Comparison of ENCODE assay signal across 25 cellular contexts in genomic region chr3:122635789-122636188, GRCh38. TPM values are rescaled to one million over a fixed set of nuclear protein-coding genes. Genes with fewer than 3 reads are reported as not detected.
A peak's percentile ranks its signal among the peaks of the same experiment; 100 is the strongest.
DNase-seq lines count a peak whose midpoint lies in the region; ATAC-seq lines count a peak whose summit lies in the region.
"Had no signal": no experiment of that assay in that cellular context is flagged by ENCODE, and none has a peak within 500 bp of the region (broad histone marks: within the 10 kb centered on the region; RNA-seq: fewer than 3 reads in every experiment).

No MANE protein-coding gene starts in this region.

- H2BK120ac ChIP-seq in trophoblast cell (ENCODE audit: insufficient read depth, low read length, poor library complexity), result no peak overlapping the region

- H3K14ac ChIP-seq in trophoblast cell (ENCODE audit: low read length), result no peak overlapping the region

- H3K4me3 ChIP-seq in GM23248 (no peak overlapping the region), trophoblast cell (ENCODE audit: low read depth, low read length) (no peak overlapping the region)
- H3K4me3 ChIP-seq: lung, sigmoid colon, tibial nerve had no signal

- no peak overlapping the region for H3K23ac ChIP-seq in trophoblast cell (ENCODE audit: low read length)

- H3K79me1 ChIP-seq in trophoblast cell (ENCODE audit: low read length), result no peaks in the 10 kb centered on the region

- no peak overlapping the region for H4K91ac ChIP-seq in trophoblast cell (ENCODE audit: low read depth, low read length)

- in situ Hi-C loops in GM23248 (cut with MboI), result no loop called here

- no peaks in the 10 kb centered on the region for H3K79me2 ChIP-seq in GM23248 (ENCODE audit: insufficient read depth)
- no peaks in the 10 kb centered on the region for H3K79me2 ChIP-seq in trophoblast cell (ENCODE audit: control insufficient read depth, insufficient read depth, low read length, poor library complexity)
- H3K79me2 ChIP-seq: parathyroid adenoma had no signal

- H3K4me2 ChIP-seq in GM23248 (ENCODE audit: unreplicated experiment) (no peak overlapping the region), trophoblast cell (ENCODE audit: low read length) (no peak overlapping the region)

- no peaks in the 10 kb centered on the region for H3F3A ChIP-seq in GM23248 (ENCODE audit: insufficient read depth)

- peaks cover 4% of the 10 kb centered on the region; the same call in 1 of the 2 replicates for H3K4me1 ChIP-seq in GM23248 (ENCODE audit: insufficient read depth)
- peaks cover 0 to 4% of the 10 kb centered on the region in 2 experiments for H3K4me1 ChIP-seq in trophoblast cell (ENCODE audit: control insufficient read depth in 1 of 2, insufficient read depth in 2 of 2, low read length in 2 of 2)
- H3K4me1 ChIP-seq: parathyroid adenoma, sigmoid colon, tibial nerve had no signal

- DNase-seq in GM23248 (peak; percentile 39), RPMI7951 (ENCODE audit: low read depth) (peak; percentile 51), epithelial cell of prostate (ENCODE audit: low read depth, low spot score) (no peak), trophoblast cell (peak; percentile 61 to 93), NCI-H1436 (lab: John Stamatoyannopoulos, UW) (no peak), NCI-H1436 treated with DMSO at 0.1 percent for 48 hours (lab: John Stamatoyannopoulos, UW) (no peak)
- DNase-seq in activated CD4-positive, alpha-beta T cell treated with anti-CD3 and anti-CD28 coated beads for 48 hours, result no peak
- DNase-seq: activated CD4-positive, alpha-beta memory T cell treated with anti-CD3 and anti-CD28 coated beads for 36 hours; activated naive CD4-positive, alpha-beta T cell treated with Interleukin-2 at 50 U/mL for 16 hours; activated T-cell treated with anti-CD3 and anti-CD28 coated beads, Interleukin-2, amount 50 U/mL, for 1 hour; effector memory CD8-positive, alpha-beta T cell; islet precursor cell; naive thymus-derived CD4-positive, alpha-beta T cell; NCI-H1092; NCI-H2107; NCI-H526; SHP77 treated with DMSO at 0.1 percent for 48 hours; sigmoid colon; stimulated activated naive CD4-positive, alpha-beta T cell; T-helper 1 cell had no signal

- no peak overlapping the region for H3K4ac ChIP-seq in trophoblast cell (ENCODE audit: low read depth, low read length)

- H2BK5ac ChIP-seq in trophoblast cell (ENCODE audit: low read depth, low read length, poor library complexity), result no peak overlapping the region

- no peaks in the 10 kb centered on the region for H4K20me1 ChIP-seq in GM23248 (ENCODE audit: insufficient read depth)

- no peak overlapping the region for H2BK12ac ChIP-seq in trophoblast cell (ENCODE audit: low read length)

- H4K12ac ChIP-seq in trophoblast cell (ENCODE audit: low read depth, low read length), result no peak overlapping the region

- no peaks in the 10 kb centered on the region for H3K36me3 ChIP-seq in GM23248 (ENCODE audit: low read depth)
- H3K36me3 ChIP-seq in trophoblast cell (ENCODE audit: control insufficient read depth in 1 of 2, insufficient read depth in 2 of 2, low read length in 2 of 2), result no peaks in the 10 kb centered on the region
- H3K36me3 ChIP-seq: sigmoid colon, tibial nerve had no signal

- H3K9ac ChIP-seq in GM23248, result no peak overlapping the region
- H3K9ac ChIP-seq in trophoblast cell (ENCODE audit: low read length), result no peak overlapping the region
- H3K9ac ChIP-seq: parathyroid adenoma had no signal

- no peaks in the 10 kb centered on the region for H3K9me3 ChIP-seq in GM23248 (ENCODE audit: low read depth)
- no peaks in the 10 kb centered on the region for H3K9me3 ChIP-seq in trophoblast cell (ENCODE audit: insufficient read depth, low read depth, low read length)
- H3K9me3 ChIP-seq: sigmoid colon, tibial nerve had no signal

- no peaks in the 10 kb centered on the region for H3K9me2 ChIP-seq in GM23248 (ENCODE audit: insufficient read depth)

- no peak for ATAC-seq in GM18909 (IDR thresholded peaks at IDR 0.05; ENCODE audit: poor library complexity, unreplicated experiment)
- ATAC-seq: effector memory CD8-positive, alpha-beta T cell; naive thymus-derived CD4-positive, alpha-beta T cell had no signal

- H3K18ac ChIP-seq in trophoblast cell (ENCODE audit: low read length), result no peak overlapping the region

- no peak overlapping the region for H4K8ac ChIP-seq in trophoblast cell (ENCODE audit: low read depth, low read length)

- H2AFZ ChIP-seq in GM23248, result no peak overlapping the region
- no peak overlapping the region for H2AFZ ChIP-seq in trophoblast cell (ENCODE audit: insufficient read depth, low read length, poor library complexity)
- H2AFZ ChIP-seq: parathyroid adenoma had no signal

- no peak overlapping the region for H2AK5ac ChIP-seq in trophoblast cell (ENCODE audit: low read length)

- no peak overlapping the region for H3K27ac ChIP-seq in GM23248
- peak overlapping the region; percentile 41 for H3K27ac ChIP-seq in epithelial cell of prostate
- no peak overlapping the region for H3K27ac ChIP-seq in trophoblast cell (ENCODE audit: low read depth, low read length)
- H3K27ac ChIP-seq: parathyroid adenoma, sigmoid colon, tibial nerve had no signal

- WGBS in GM23248 (ENCODE audit: low coverage in 1 of 2, low lambda C conversion rate in 2 of 2, missing lambda C conversion rate in 2 of 2), 2 experiments, result 57 to 62% methylated on average over 5 of the region's 5 CpGs
- no CpG with 5 or more reads among the region's 5 CpGs for WGBS in trophoblast cell (ENCODE audit: extremely low coverage, insufficient coverage, insufficient read length)

- H3K27me3 ChIP-seq in GM23248 (replicated peaks; ENCODE audit: insufficient read depth) (0 out of 2 replicates have a peak, but pooled peaks cover 6% of the 10 kb centered on the region), trophoblast cell (ENCODE audit: insufficient read depth, low read length) (no peaks in the 10 kb centered on the region)
- H3K27me3 ChIP-seq: sigmoid colon, tibial nerve had no signal

RNA-seq across cellular contexts. Expression of gene PARP14, which starts 44.9 kb away (rescaled TPM):
- total RNA-seq in GM23248 (2014; rRNA removed; shearing (Covaris generic)), result 11.6 and 11.7 TPM in 2 replicates
- polyA plus RNA-seq in GM23248 (2016; fragmentation: Nextera tagmentation; extraction: Ambion mirVana), result 4.5 and 5.6 TPM in 2 replicates
- 73.7 and 113 TPM in 2 replicates for total RNA-seq in RPMI7951 (2014; rRNA removed; shearing (Covaris generic))
- 3.0 and 3.7 TPM in 2 replicates for polyA plus RNA-seq in trophoblast cell (2013)

RNA-seq across cellular contexts. Expression of gene PARP15, which starts 58.3 kb away (rescaled TPM):
- total RNA-seq in GM23248 (2014; rRNA removed; shearing (Covaris generic)), result under 0.01 TPM in 1 of 2 replicates, not detected in the other
- polyA plus RNA-seq in GM23248 (2016; fragmentation: Nextera tagmentation; extraction: Ambion mirVana), result 0.29 TPM in 2 replicates
- 0.10 TPM in 1 of 2 replicates, not detected in the other for total RNA-seq in RPMI7951 (2014; rRNA removed; shearing (Covaris generic))
- 0.01 TPM in 1 of 2 replicates, not detected in the other for polyA plus RNA-seq in trophoblast cell (2013)
- total RNA-seq: G401 had no signal

Comparison
In these comparisons a context has a peak if more than half of its experiments do, and no peak if none do; other contexts are left out.
1. DNase-seq: peak in GM23248 (single experiment), RPMI7951 (single experiment) and trophoblast cell (2 of 2); none in epithelial cell of prostate (single experiment), NCI-H1436 (single experiment), NCI-H1436 treated with DMSO at 0.1 percent for 48 hours (single experiment) and activated CD4-positive, alpha-beta T cell treated with anti-CD3 and anti-CD28 coated beads for 48 hours (single experiment).